In genomic region chr5:982377-983237, GRCh38 we compare ENCODE assay signal across 10 cellular contexts. TPM values are rescaled to one million over a fixed set of nuclear protein-coding genes. Genes with fewer than 3 reads are reported as not detected.
DNase-seq lines count a peak whose midpoint lies in the region; ATAC-seq and TF ChIP-seq lines count a peak whose summit lies in the region.
"Had no signal": no experiment of that assay in that cellular context is flagged by ENCODE, and none has a peak within 500 bp of the region (broad histone marks: within the 10 kb centered on the region; RNA-seq: fewer than 3 reads in every experiment).

No MANE protein-coding gene starts in this region.

- peaks cover 20% of the 10 kb centered on the region for H3K27me3 ChIP-seq in BJ (ENCODE audit: control insufficient read depth, insufficient read depth, low read length)
- H3K27me3 ChIP-seq in WERI-Rb-1 (ENCODE audit: insufficient read depth, low read depth, severe bottlenecking), result no peaks in the 10 kb centered on the region
- H3K27me3 ChIP-seq in right lobe of liver, result no peaks in the 10 kb centered on the region
- H3K27me3 ChIP-seq in CD4-positive, alpha-beta memory T cell (ENCODE audit: insufficient read depth, low read length), result no peaks in the 10 kb centered on the region
- H3K27me3 ChIP-seq: ascending aorta had no signal

- DNase-seq in BJ (ENCODE audit: low read depth) (no peak), HFF-Myc (ENCODE audit: extremely low read depth, low read depth) (no peak), WERI-Rb-1 (peak; percentile 75), right lobe of liver (peak in 1 of 3 donors; percentile 46)
- DNase-seq in stimulated activated CD4-positive, alpha-beta T cell treated with anti-CD3 and anti-CD28 coated beads, Interleukin-2, amount 100 ng/mL, for 48 hours, result no peak
- no peak for DNase-seq in CD4-positive, alpha-beta memory T cell
- DNase-seq: gastrocnemius medialis had no signal

- H3K27ac Mint-ChIP-seq in CD4-positive, alpha-beta memory T cell, result no peak overlapping the region

- peaks cover 0 to 30% (median 11%) of the 10 kb centered on the region in 8 donors for H3K9me3 Mint-ChIP-seq in CD4-positive, alpha-beta memory T cell

- H3K27me3 Mint-ChIP-seq in CD4-positive, alpha-beta memory T cell, result peaks cover 20 to 26% of the 10 kb centered on the region in 2 donors

- CTCF ChIA-PET in BJ (lab: Yijun Ruan, JAX), result interaction anchor here (0.8 to 1.1 kb wide), 4 partner anchors 8 to 22 kb away, joined by 3 to 5 read pairs (median 4); no protein-coding TSS in a partner anchor
- CTCF ChIA-PET in CD4-positive, alpha-beta memory T cell (lab: Charles Lee; ENCODE audit: partially characterized antibody), result interaction anchor here (0.8 kb wide), 1 partner anchor 151 kb away, joined by 3 read pairs; no protein-coding TSS in a partner anchor

- TF ChIP-seq CTCF in BJ (IDR thresholded peaks at IDR 0.05; ENCODE audit: insufficient read depth, low read depth, low read length) (peak; percentile 23; the same call in 1 of the 2 replicates), HFF-Myc (IDR thresholded peaks at IDR 0.05; ENCODE audit: low read depth, low read length, missing control alignments) (peak; percentile 36), WERI-Rb-1 (IDR thresholded peaks at IDR 0.05; ENCODE audit: low read depth, low read length) (peak; percentile 79), right lobe of liver (IDR thresholded peaks at IDR 0.05) (peak in 1 of 4 donors; percentile 10)

- POLR2A ChIA-PET in BJ (lab: Charles Lee), result no interaction called here
- POLR2A ChIA-PET in CD4-positive, alpha-beta memory T cell (lab: Charles Lee; ENCODE audit: partially characterized antibody), result no interaction called here

- 55% methylated on average over 16 of the region's 27 CpGs for WGBS in right lobe of liver (ENCODE audit: insufficient coverage, low coverage, low lambda C conversion rate, missing lambda C conversion rate)

- ATAC-seq in right lobe of liver, result peak in 3 of 4 donors; percentile 43 to 70 (median 66)
- ATAC-seq in GM21619 (IDR thresholded peaks at IDR 0.05; ENCODE audit: unreplicated experiment), result no peak
- no peak for ATAC-seq in HG03342 (IDR thresholded peaks at IDR 0.05; ENCODE audit: unreplicated experiment)
- ATAC-seq: gastrocnemius medialis had no signal

- H3K27ac ChIP-seq in WERI-Rb-1 (no peak overlapping the region), right lobe of liver (no peak overlapping the region)
- no peak overlapping the region for H3K27ac ChIP-seq in CD4-positive, alpha-beta memory T cell (ENCODE audit: low read depth, low read length)
- H3K27ac ChIP-seq: ascending aorta, gastrocnemius medialis had no signal

- H3K4me1 ChIP-seq in right lobe of liver, result no peaks in the 10 kb centered on the region
- H3K4me1 ChIP-seq in CD4-positive, alpha-beta memory T cell (ENCODE audit: insufficient read depth, low read length), result no peaks in the 10 kb centered on the region
- H3K4me1 ChIP-seq: ascending aorta, gastrocnemius medialis had no signal

- H3K4me3 Mint-ChIP-seq in CD4-positive, alpha-beta memory T cell, result no peak overlapping the region

- TF ChIP-seq POLR2A in right lobe of liver (IDR thresholded peaks at IDR 0.05), result no peak

- no peaks in the 10 kb centered on the region for H3K36me3 ChIP-seq in BJ (ENCODE audit: control insufficient read depth, insufficient read depth, low read length)
- H3K36me3 ChIP-seq in WERI-Rb-1, result no peaks in the 10 kb centered on the region
- H3K36me3 ChIP-seq in right lobe of liver, result no peaks in the 10 kb centered on the region
- no peaks in the 10 kb centered on the region for H3K36me3 ChIP-seq in CD4-positive, alpha-beta memory T cell (ENCODE audit: insufficient read depth, low read length)
- H3K36me3 ChIP-seq: ascending aorta, gastrocnemius medialis had no signal

- intact Hi-C loops in right lobe of liver (cut with DNase I), result no loop called here
- intact Hi-C loops in CD4-positive, alpha-beta memory T cell (cut with micrococcal nuclease), result no loop called here

- peaks cover 4% of the 10 kb centered on the region for H3K9me3 ChIP-seq in WERI-Rb-1 (ENCODE audit: severe bottlenecking)
- no peaks in the 10 kb centered on the region for H3K9me3 ChIP-seq in right lobe of liver
- H3K9me3 ChIP-seq in CD4-positive, alpha-beta memory T cell (ENCODE audit: control insufficient read depth in 1 of 2, low read length in 2 of 2), result no peaks in the 10 kb centered on the region
- H3K9me3 ChIP-seq: gastrocnemius medialis had no signal

- H3K4me3 ChIP-seq in BJ (ENCODE audit: low read depth, low read length) (no peak overlapping the region), HFF-Myc (replicated peaks; ENCODE audit: low read depth, low read length) (no peak overlapping the region), WERI-Rb-1 (ENCODE audit: low read depth, low read length) (no peak overlapping the region), right lobe of liver (no peak overlapping the region)
- no peak overlapping the region for H3K4me3 ChIP-seq in CD4-positive, alpha-beta memory T cell (ENCODE audit: low read length in 2 of 2)
- H3K4me3 ChIP-seq: ascending aorta, gastrocnemius medialis had no signal

- no peaks in the 10 kb centered on the region for H3K36me3 Mint-ChIP-seq in CD4-positive, alpha-beta memory T cell

- peaks cover 0 to 10% (median 2%) of the 10 kb centered on the region in 4 donors for H3K4me1 Mint-ChIP-seq in CD4-positive, alpha-beta memory T cell

RNA-seq across cellular contexts. Expression of gene NKD2, which starts 26.0 kb away (rescaled TPM):
- not detected in 2 replicates for polyA plus RNA-seq in BJ (2011; rRNA removed)
- polyA minus RNA-seq in BJ (2011; rRNA and poly(A)+ RNA removed), result not detected in 2 replicates
- 1 to 10 TPM in 4 of 6 experiments, under 1 TPM in 2; 0.93 to 2.9 (median 2.2) TPM for total RNA-seq in right lobe of liver
- not detected for total RNA-seq in CD4-positive, alpha-beta memory T cell
- polyA plus RNA-seq in CD4-positive, alpha-beta memory T cell, result not detected
- total RNA-seq: gastrocnemius medialis had no signal

Comparison
In these comparisons a context has a peak if more than half of its experiments do, and no peak if none do; other contexts are left out.
1. ATAC-seq: peak in right lobe of liver (3 of 4); none in GM21619 (single experiment) and HG03342 (single experiment).